In the genomic region with DNA sequence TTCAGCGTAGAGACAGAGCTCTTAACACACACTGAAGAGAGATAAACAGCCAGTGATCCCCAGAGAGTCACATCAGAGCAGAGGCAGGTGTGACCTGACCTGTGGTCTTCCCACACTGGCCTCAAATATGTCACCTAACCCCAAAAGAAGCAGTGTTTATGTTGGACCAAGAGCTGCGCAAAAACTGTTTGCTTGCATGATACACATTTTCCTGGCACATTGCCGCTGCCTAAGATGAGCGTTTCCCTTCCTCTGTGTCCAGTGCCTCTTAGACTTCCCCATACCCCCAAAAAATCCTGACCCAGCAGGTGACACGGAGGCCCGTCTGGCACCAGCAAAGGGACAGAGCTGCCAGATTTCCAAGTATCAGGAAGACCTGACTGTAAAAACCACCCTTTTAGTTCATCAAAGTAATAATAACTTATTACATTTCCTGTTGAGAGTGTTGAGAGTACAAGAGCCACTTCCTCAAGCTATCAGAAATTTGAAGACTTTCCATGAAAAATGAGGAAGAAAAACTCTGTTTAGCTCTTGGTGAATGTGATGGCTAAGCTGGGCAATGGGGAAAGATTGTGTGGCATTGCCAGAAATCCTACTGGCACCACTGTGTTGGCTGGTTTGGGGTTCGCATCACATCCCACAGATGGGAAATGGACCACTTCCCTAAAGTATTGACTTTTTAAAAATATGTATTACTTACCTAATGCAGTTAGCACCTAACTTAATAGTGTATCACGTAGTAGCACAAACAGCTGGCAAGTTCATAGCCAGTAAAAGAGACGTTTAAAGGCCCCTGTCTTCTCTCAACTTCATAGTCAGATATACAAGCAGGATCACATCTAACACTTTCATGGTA, we compare ENCODE assay signal across 11 cellular contexts. TPM values are rescaled to one million over a fixed set of nuclear protein-coding genes. Genes with fewer than 3 reads are reported as not detected.
DNase-seq lines count a peak whose midpoint lies in the region; ATAC-seq and TF ChIP-seq lines count a peak whose summit lies in the region.
"Had no signal": no experiment of that assay in that cellular context is flagged by ENCODE, and none has a peak within 500 bp of the region (broad histone marks: within the 10 kb centered on the region; RNA-seq: fewer than 3 reads in every experiment).

No MANE protein-coding gene starts in this region.

- TF ChIP-seq POLR2A in tibial nerve (IDR thresholded peaks at IDR 0.05) = no peak

- ATAC-seq in Right ventricle myocardium inferior (peak; percentile 45), left cardiac atrium (peak; percentile 9 to 22)

- H3K27me3 ChIP-seq in tibial nerve = peaks cover 0 to 41% of the 10 kb centered on the region in 2 donors

- H3K4me1 ChIP-seq in tibial nerve = peaks cover 0 to 16% (median 0%) of the 10 kb centered on the region in 4 donors

- no peaks in the 10 kb centered on the region for H3K9me3 ChIP-seq in tibial nerve

- no peak overlapping the region for H3K4me3 ChIP-seq in tibial nerve

- TF ChIP-seq CTCF in tibial nerve (IDR thresholded peaks at IDR 0.05) = no peak

- no peak for DNase-seq in Right ventricle myocardium inferior (ENCODE audit: missing footprints)
- DNase-seq in cardiac septum (ENCODE audit: low spot score) = no peak
- DNase-seq in UCSD-AML1 (lab: John Stamatoyannopoulos, UW; ENCODE audit: unreplicated experiment) = peak; percentile 29
- peak; percentile 57 for DNase-seq in left cardiac atrium
- peak; percentile 31 to 62 for DNase-seq in tibial nerve (ENCODE audit: low spot score in 2 of 2)
- DNase-seq in SKM-1 (lab: John Stamatoyannopoulos, UW; ENCODE audit: unreplicated experiment) = no peak
- no peak for DNase-seq in stimulated activated naive CD4-positive, alpha-beta T cell (lab: John Stamatoyannopoulos, UW)
- DNase-seq in dedifferentiated amniotic fluid mesenchymal stem cell (ENCODE audit: extremely low spot score) = no peak
- DNase-seq: NCI-H1694 had no signal

- intact Hi-C loops in Right ventricle myocardium inferior (cut with DNase I) = no loop called here
- intact Hi-C loops in cardiac septum (cut with DNase I) = no loop called here
- intact Hi-C loops in left cardiac atrium (cut with DNase I) = no loop called here

- no peak overlapping the region for H3K27ac ChIP-seq in tibial nerve
- H3K27ac ChIP-seq: HL-60 had no signal

- no peaks in the 10 kb centered on the region for H3K36me3 ChIP-seq in tibial nerve

- WGBS in tibial nerve, 2 donors = 66 to 71% methylated on average over 9 of the region's 9 CpGs

- TF ChIP-seq EP300 in tibial nerve (IDR thresholded peaks at IDR 0.05) = peak in 1 of 2 donors; percentile 59

RNA-seq across cellular contexts. Expression of a gene that starts 6.7 kb away (rescaled TPM):
- total RNA-seq in Right ventricle myocardium inferior (1.1 TPM), cardiac septum (1.0 TPM), left cardiac atrium (1 to 10 TPM; 2.9 to 3.6 TPM), tibial nerve (10 to 100 TPM in 2 of 4 donors, 1 to 10 TPM in 2; 5.5 to 25.8 (median 8.6) TPM)
- total RNA-seq: OCI-LY7 had no signal

Comparison
In these comparisons a context has a peak if more than half of its experiments do, and no peak if none do; other contexts are left out.
1. DNase-seq: peak in UCSD-AML1 (single experiment), left cardiac atrium (single experiment) and tibial nerve (2 of 2); none in Right ventricle myocardium inferior (single experiment), cardiac septum (single experiment), SKM-1 (single experiment), stimulated activated naive CD4-positive, alpha-beta T cell (0 of 6) and dedifferentiated amniotic fluid mesenchymal stem cell (single experiment).